ENCODE assay signal across 1 cellular context in the genomic region with DNA sequence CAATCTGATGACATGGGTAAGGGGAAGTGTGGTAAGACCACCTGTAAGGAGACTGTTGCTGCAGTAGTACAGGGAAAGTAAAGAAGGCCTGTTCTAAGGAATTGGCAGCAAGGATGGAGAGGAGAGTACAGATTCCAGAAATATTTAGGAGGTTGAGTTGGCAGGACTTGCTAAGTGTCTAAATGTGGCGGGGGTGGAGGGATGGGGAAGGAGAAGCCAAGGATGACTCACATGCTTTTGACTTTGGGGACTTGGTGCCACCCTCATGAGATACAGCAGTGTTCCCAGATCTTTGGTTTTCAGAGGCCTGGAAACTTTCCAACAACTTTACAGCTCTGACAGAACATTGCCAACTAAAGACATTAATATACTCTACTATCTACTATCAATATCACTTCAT.
TF ChIP-seq lines count a peak whose summit lies in the region.

No MANE protein-coding gene starts in this region.

TF ChIP-seq in A549, 52 proteins besides CTCF, POLR2A, EP300 and RAD21:
- no peak for TF ChIP-seq CHD4 (IDR thresholded peaks at IDR 0.05; ENCODE audit: borderline replicate concordance)
- 0 out of 2 replicates have a peak, but pooled peaks have one; percentile 18 for TF ChIP-seq MAX (IDR thresholded peaks at IDR 0.05)
- TF ChIP-seq HDAC2 (IDR thresholded peaks at IDR 0.05): no peak
- TF ChIP-seq FOSL2 (IDR thresholded peaks at IDR 0.05): no peak
- TF ChIP-seq FOSL2 (CRISPR knock-in tag; IDR thresholded peaks at IDR 0.05): 0 out of 2 replicates have a peak, but pooled peaks have one; percentile 4
